10 cellular contexts compared by ENCODE assay signal in genomic region chr19:38699027-38699346, GRCh38. TPM values are rescaled to one million over a fixed set of nuclear protein-coding genes. Genes with fewer than 3 reads are reported as not detected.
DNase-seq lines count a peak whose midpoint lies in the region; ATAC-seq, FAIRE-seq and TF ChIP-seq lines count a peak whose summit lies in the region.
"Had no signal": no experiment of that assay in that cellular context is flagged by ENCODE, and none has a peak within 500 bp of the region (broad histone marks: within the 10 kb centered on the region; RNA-seq: fewer than 3 reads in every experiment).

No MANE protein-coding gene starts in this region.

- H3K36me3 Mint-ChIP-seq in activated CD4-positive, alpha-beta T cell treated with anti-CD3 and anti-CD28 coated beads for 36 hours (ENCODE audit: low read depth): peaks cover 4% of the 10 kb centered on the region
- H3K36me3 Mint-ChIP-seq in activated T-helper 2 cell treated with anti-CD3 and anti-CD28 coated beads, Interferon-gamma antibody, Interleukin-2, Interleukin-4, amounts not matched to agents 10 μg/mL and 5 μg/mL and 100 μg/mL, durations not matched to agents 14 hours and 24 hours and 36 hours (ENCODE audit: low read depth): peaks cover 36% of the 10 kb centered on the region

- no peaks in the 10 kb centered on the region for H3K9me3 Mint-ChIP-seq in activated CD4-positive, alpha-beta T cell treated with anti-CD3 and anti-CD28 coated beads for 36 hours (ENCODE audit: low read depth)
- H3K9me3 Mint-ChIP-seq in activated T-helper 2 cell treated with anti-CD3 and anti-CD28 coated beads, Interferon-gamma antibody, Interleukin-2, Interleukin-4, amounts not matched to agents 10 μg/mL and 5 μg/mL and 100 μg/mL, durations not matched to agents 14 hours and 24 hours and 36 hours: no peaks in the 10 kb centered on the region
- H3K9me3 Mint-ChIP-seq in stimulated activated naive CD8-positive, alpha-beta T cell treated with anti-CD3 and anti-CD28 coated beads, Interleukin-15, amount 100 ng/mL, for 72 hours: no peaks in the 10 kb centered on the region
- H3K9me3 Mint-ChIP-seq: stimulated activated naive CD8-positive, alpha-beta T cell treated with anti-CD3 and anti-CD28 coated beads, Interleukin-15, Interleukin-2, amounts not matched to agents 100 ng/mL and 50 ng/mL, for 24 hours had no signal

- H3K9me3 ChIP-seq in kidney (ENCODE audit: control insufficient read depth in 1 of 2, low read length in 2 of 2) (no peaks in the 10 kb centered on the region), testis (no peaks in the 10 kb centered on the region)

- H3K4me3 ChIP-seq in kidney (ENCODE audit: low read length in 2 of 2) (no peak overlapping the region), testis (no peak overlapping the region)

- no peaks in the 10 kb centered on the region for H3K27me3 Mint-ChIP-seq in activated CD4-positive, alpha-beta T cell treated with anti-CD3 and anti-CD28 coated beads for 36 hours
- H3K27me3 Mint-ChIP-seq in activated T-helper 2 cell treated with anti-CD3 and anti-CD28 coated beads, Interferon-gamma antibody, Interleukin-2, Interleukin-4, amounts not matched to agents 10 μg/mL and 5 μg/mL and 100 μg/mL, durations not matched to agents 14 hours and 24 hours and 36 hours (ENCODE audit: low read depth): no peaks in the 10 kb centered on the region
- H3K27me3 Mint-ChIP-seq in stimulated activated naive CD8-positive, alpha-beta T cell treated with anti-CD3 and anti-CD28 coated beads, Interleukin-15, amount 100 ng/mL, for 72 hours: no peaks in the 10 kb centered on the region
- H3K27me3 Mint-ChIP-seq: stimulated activated naive CD8-positive, alpha-beta T cell treated with anti-CD3 and anti-CD28 coated beads, Interleukin-15, Interleukin-2, amounts not matched to agents 100 ng/mL and 50 ng/mL, for 24 hours had no signal

- no peaks in the 10 kb centered on the region for H3K27me3 ChIP-seq in testis

- peak; percentile 45 for DNase-seq in activated CD4-positive, alpha-beta T cell treated with anti-CD3 and anti-CD28 coated beads for 36 hours
- no peak for DNase-seq in activated CD4-positive, alpha-beta T cell treated with anti-CD3 and anti-CD28 coated beads, Interleukin-2, amount 50 U/mL, for 1 hour
- DNase-seq in activated T-helper 2 cell treated with anti-CD3 and anti-CD28 coated beads, Interferon-gamma antibody, Interleukin-2, Interleukin-4, amounts not matched to agents 10 μg/mL and 5 μg/mL and 100 μg/mL, durations not matched to agents 14 hours and 24 hours and 36 hours (ENCODE audit: low spot score): no peak
- DNase-seq in kidney: no peak
- peak in 1 of 2 donors; percentile 19 for DNase-seq in stimulated activated naive CD8-positive, alpha-beta T cell treated with anti-CD3 and anti-CD28 coated beads, Interleukin-15, amount 100 ng/mL, for 72 hours
- no peak for DNase-seq in testis
- no peak for DNase-seq in NCI-H187 (lab: John Stamatoyannopoulos, UW)
- DNase-seq: NCI-H446 treated with DMSO at 0.1 percent for 48 hours had no signal

- no peak overlapping the region for H3K9ac ChIP-seq in kidney (ENCODE audit: low read length in 2 of 2)

- FAIRE-seq in kidney (lab: Jason Lieb, UNC): no peak

- H3K4me1 Mint-ChIP-seq in activated CD4-positive, alpha-beta T cell treated with anti-CD3 and anti-CD28 coated beads for 36 hours: peaks cover 24% of the 10 kb centered on the region
- H3K4me1 Mint-ChIP-seq in activated T-helper 2 cell treated with anti-CD3 and anti-CD28 coated beads, Interferon-gamma antibody, Interleukin-2, Interleukin-4, amounts not matched to agents 10 μg/mL and 5 μg/mL and 100 μg/mL, durations not matched to agents 14 hours and 24 hours and 36 hours (ENCODE audit: low read depth): peaks cover 43% of the 10 kb centered on the region
- peaks cover 51% of the 10 kb centered on the region for H3K4me1 Mint-ChIP-seq in stimulated activated naive CD8-positive, alpha-beta T cell treated with anti-CD3 and anti-CD28 coated beads, Interleukin-15, amount 100 ng/mL, for 72 hours

- peak; percentile 44 for ATAC-seq in activated CD4-positive, alpha-beta T cell treated with anti-CD3 and anti-CD28 coated beads for 36 hours
- peak; percentile 70 for ATAC-seq in stimulated activated naive CD8-positive, alpha-beta T cell treated with anti-CD3 and anti-CD28 coated beads, Interleukin-15, amount 100 ng/mL, for 72 hours
- ATAC-seq in HG03442 (IDR thresholded peaks at IDR 0.05; ENCODE audit: unreplicated experiment): no peak

- no peak overlapping the region for H3K27ac Mint-ChIP-seq in activated CD4-positive, alpha-beta T cell treated with anti-CD3 and anti-CD28 coated beads for 36 hours
- peak overlapping the region; percentile 49 for H3K27ac Mint-ChIP-seq in activated T-helper 2 cell treated with anti-CD3 and anti-CD28 coated beads, Interferon-gamma antibody, Interleukin-2, Interleukin-4, amounts not matched to agents 10 μg/mL and 5 μg/mL and 100 μg/mL, durations not matched to agents 14 hours and 24 hours and 36 hours
- peak overlapping the region in 1 of 2 donors; percentile 78 for H3K27ac Mint-ChIP-seq in stimulated activated naive CD8-positive, alpha-beta T cell treated with anti-CD3 and anti-CD28 coated beads, Interleukin-15, amount 100 ng/mL, for 72 hours
- H3K27ac Mint-ChIP-seq: stimulated activated naive CD8-positive, alpha-beta T cell treated with anti-CD3 and anti-CD28 coated beads, Interleukin-15, Interleukin-2, amounts not matched to agents 100 ng/mL and 50 ng/mL, for 24 hours had no signal

- peaks cover 70 to 72% of the 10 kb centered on the region in 2 donors for H3K4me1 ChIP-seq in kidney (ENCODE audit: control insufficient read depth in 1 of 2, insufficient read depth in 1 of 2, low read depth in 1 of 2, low read length in 2 of 2)
- peaks cover 24% of the 10 kb centered on the region for H3K4me1 ChIP-seq in testis

- TF ChIP-seq POLR2A in testis (IDR thresholded peaks at IDR 0.05): no peak

- H3K27ac ChIP-seq in kidney (ENCODE audit: low read depth in 2 of 2, low read length in 2 of 2) (peak overlapping the region; percentile 80 to 82), testis (no peak overlapping the region)

- no peak overlapping the region for H3K4me3 Mint-ChIP-seq in activated CD4-positive, alpha-beta T cell treated with anti-CD3 and anti-CD28 coated beads for 36 hours
- H3K4me3 Mint-ChIP-seq in activated T-helper 2 cell treated with anti-CD3 and anti-CD28 coated beads, Interferon-gamma antibody, Interleukin-2, Interleukin-4, amounts not matched to agents 10 μg/mL and 5 μg/mL and 100 μg/mL, durations not matched to agents 14 hours and 24 hours and 36 hours (ENCODE audit: low read depth): no peak overlapping the region
- peak overlapping the region in 1 of 2 donors; percentile 13 for H3K4me3 Mint-ChIP-seq in stimulated activated naive CD8-positive, alpha-beta T cell treated with anti-CD3 and anti-CD28 coated beads, Interleukin-15, amount 100 ng/mL, for 72 hours
- H3K4me3 Mint-ChIP-seq: stimulated activated naive CD8-positive, alpha-beta T cell treated with anti-CD3 and anti-CD28 coated beads, Interleukin-15, Interleukin-2, amounts not matched to agents 100 ng/mL and 50 ng/mL, for 24 hours had no signal

- peaks cover 9 to 46% of the 10 kb centered on the region in 2 donors for H3K36me3 ChIP-seq in kidney (ENCODE audit: control insufficient read depth in 1 of 2, insufficient read depth in 2 of 2, low read length in 2 of 2)
- H3K36me3 ChIP-seq in testis (ENCODE audit: low read depth, missing control alignments): no peaks in the 10 kb centered on the region

- POLR2A ChIA-PET in activated CD4-positive, alpha-beta T cell treated with anti-CD3 and anti-CD28 coated beads for 36 hours (lab: Charles Lee): no interaction called here

- CTCF ChIA-PET in activated CD4-positive, alpha-beta T cell treated with anti-CD3 and anti-CD28 coated beads for 36 hours (lab: Charles Lee): no interaction called here

- intact Hi-C loops in activated CD4-positive, alpha-beta T cell treated with anti-CD3 and anti-CD28 coated beads for 36 hours (cut with DNase I, micrococcal nuclease): no loop called here
- intact Hi-C loops in activated T-helper 2 cell treated with anti-CD3 and anti-CD28 coated beads, Interferon-gamma antibody, Interleukin-2, Interleukin-4, amounts not matched to agents 10 μg/mL and 5 μg/mL and 100 μg/mL, durations not matched to agents 14 hours and 24 hours and 36 hours (cut with micrococcal nuclease): no loop called here
- intact Hi-C loops in kidney (cut with DNase I): no loop called here
- intact Hi-C loops in testis (cut with DNase I; ENCODE audit: low total_unique reads): no loop called here

- 72% methylated on average over 7 of the region's 7 CpGs; no CpG with 5 or more reads in 1 of the 2 donors for WGBS in testis, 2 donors

- TF ChIP-seq CTCF in kidney (IDR thresholded peaks at IDR 0.05; ENCODE audit: borderline replicate concordance, extremely low read depth, insufficient read depth) (no peak), testis (IDR thresholded peaks at IDR 0.05) (no peak)

RNA-seq across cellular contexts. Expression of gene CAPN12, which starts 45.3 kb away (rescaled TPM):
- total RNA-seq in activated CD4-positive, alpha-beta T cell treated with anti-CD3 and anti-CD28 coated beads for 36 hours: 1 to 10 TPM; 4.4 to 4.9 TPM
- total RNA-seq in activated T-helper 2 cell treated with anti-CD3 and anti-CD28 coated beads, Interferon-gamma antibody, Interleukin-2, Interleukin-4, amounts not matched to agents 10 μg/mL and 5 μg/mL and 100 μg/mL, durations not matched to agents 14 hours and 24 hours and 36 hours: 2.9 and 3.6 TPM in 2 replicates
- 31.1 TPM for total RNA-seq in kidney
- polyA plus RNA-seq in kidney (ENCODE audit: insufficient read depth, low read depth, low replicate concordance): 27.1 TPM
- 1 to 10 TPM; 4.6 to 5.5 TPM for total RNA-seq in testis
- polyA plus RNA-seq in testis (ENCODE audit: insufficient read depth, low read depth, low replicate concordance): 3.6 TPM

RNA-seq across cellular contexts. Expression of gene ACTN4, which starts 51.5 kb away (rescaled TPM):
- total RNA-seq in activated CD4-positive, alpha-beta T cell treated with anti-CD3 and anti-CD28 coated beads for 36 hours: 100 to 1,000 TPM; 181 to 182 TPM
- total RNA-seq in activated T-helper 2 cell treated with anti-CD3 and anti-CD28 coated beads, Interferon-gamma antibody, Interleukin-2, Interleukin-4, amounts not matched to agents 10 μg/mL and 5 μg/mL and 100 μg/mL, durations not matched to agents 14 hours and 24 hours and 36 hours: 329 and 334 TPM in 2 replicates
- total RNA-seq in kidney (606 TPM), testis (100 to 1,000 TPM; 112 to 135 TPM)
- polyA plus RNA-seq in kidney (ENCODE audit: insufficient read depth, low read depth, low replicate concordance) (231 TPM), testis (ENCODE audit: insufficient read depth, low read depth, low replicate concordance) (158 TPM)

Comparison
In these comparisons a context has a peak if more than half of its experiments do, and no peak if none do; other contexts are left out.
1. H3K27ac ChIP-seq: peak in kidney (2 of 2); none in testis (0 of 2).